In the genomic region with DNA sequence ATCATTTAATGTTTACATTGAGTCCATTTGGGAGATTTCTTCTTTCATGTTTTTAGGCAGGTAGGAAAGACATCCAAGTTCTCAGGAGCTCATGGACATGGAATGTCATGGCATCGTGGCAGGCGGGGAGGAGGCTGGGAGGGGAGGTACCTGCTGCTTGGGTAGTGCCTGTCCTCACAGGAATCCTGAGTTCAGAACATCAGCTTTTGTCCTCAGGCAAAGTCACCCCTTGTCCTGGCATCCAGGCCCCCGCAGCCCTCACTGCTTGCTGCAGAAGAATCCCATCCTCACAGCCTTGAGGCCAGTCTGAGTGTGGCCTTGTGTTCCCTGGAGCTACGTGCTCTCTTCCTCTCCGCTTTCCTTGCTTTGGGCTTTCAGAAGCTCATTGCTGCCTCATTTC, we compare ENCODE assay signal across 24 cellular contexts.
"Had no signal": no experiment of that assay in that cellular context is flagged by ENCODE, and none has a peak within 500 bp of the region (broad histone marks: within the 10 kb centered on the region; RNA-seq: fewer than 3 reads in every experiment).

No MANE protein-coding gene starts in this region.

- DNase-seq: activated CD4-positive, alpha-beta T cell treated with anti-CD3 and anti-CD28 coated beads, Interleukin-2, amount 10 ng/mL, durations not matched to agents 7 days and 5 days; activated CD4-positive, CD25-positive, alpha-beta regulatory T cell treated with anti-CD3 and anti-CD28 coated beads, Interleukin-2, amount 50 U/mL, for 72 hours; activated CD8-positive, alpha-beta memory T cell treated with anti-CD3 and anti-CD28 coated beads, Interleukin-2, amount 10 ng/mL, durations not matched to agents 7 days and 5 days; activated CD8-positive, alpha-beta T cell treated with anti-CD3 and anti-CD28 coated beads for 36 hours; activated effector memory CD4-positive, alpha-beta T cell treated with anti-CD3 and anti-CD28 coated beads, Interleukin-2, amount 50 U/mL, for 16 hours; activated naive CD4-positive, alpha-beta T cell treated with anti-CD3 and anti-CD28 coated beads, Interleukin-2, amount 50 U/mL, for 16 hours; activated T-cell treated with anti-CD3 and anti-CD28 coated beads for 4 hours; dermis blood vessel endothelial cell; effector CD8-positive, alpha-beta T cell; foreskin melanocyte; mucosa of descending colon; naive B cell; retina; spleen; stimulated activated CD4-positive, alpha-beta T cell treated with anti-CD3 and anti-CD28 coated beads, Interleukin-4, amount 100 ng/mL, for 1 hour; stimulated activated naive CD4-positive, alpha-beta T cell; WERI-Rb-1 had no signal

- H3K4me1 Mint-ChIP-seq: activated CD4-positive, alpha-beta T cell treated with anti-CD3 and anti-CD28 coated beads, Interleukin-2, amount 10 ng/mL, durations not matched to agents 7 days and 5 days; activated CD8-positive, alpha-beta memory T cell treated with anti-CD3 and anti-CD28 coated beads, Interleukin-2, amount 10 ng/mL, durations not matched to agents 7 days and 5 days; memory B cell; naive B cell had no signal

- H3K27ac Mint-ChIP-seq: activated CD4-positive, alpha-beta T cell treated with anti-CD3 and anti-CD28 coated beads, Interleukin-2, amount 10 ng/mL, durations not matched to agents 7 days and 5 days; activated CD8-positive, alpha-beta memory T cell treated with anti-CD3 and anti-CD28 coated beads, Interleukin-2, amount 10 ng/mL, durations not matched to agents 7 days and 5 days; activated CD8-positive, alpha-beta T cell treated with anti-CD3 and anti-CD28 coated beads for 36 hours; memory B cell; progenitor cell of endocrine pancreas; T-helper 2 cell treated with Interferon-gamma antibody and Interleukin-4, amounts not matched to agents 5 μg/mL and 100 μg/mL, for 36 hours; type B pancreatic cell had no signal

- H3K27me3 ChIP-seq: vagina had no signal

- H3K4me1 ChIP-seq: spleen, vagina had no signal

- H3K4me3 ChIP-seq: mucosa of descending colon, spleen, thoracic aorta, vagina had no signal

- H3K36me3 Mint-ChIP-seq: activated CD8-positive, alpha-beta memory T cell treated with anti-CD3 and anti-CD28 coated beads, Interleukin-2, amount 10 ng/mL, durations not matched to agents 7 days and 5 days; brain; memory B cell; naive B cell; type B pancreatic cell had no signal

- H3K36me3 ChIP-seq: spleen, thoracic aorta, vagina, WERI-Rb-1 had no signal

- H3K4me3 Mint-ChIP-seq: activated CD4-positive, alpha-beta T cell treated with anti-CD3 and anti-CD28 coated beads, Interleukin-2, amount 10 ng/mL, durations not matched to agents 7 days and 5 days; activated CD8-positive, alpha-beta memory T cell treated with anti-CD3 and anti-CD28 coated beads, Interleukin-2, amount 10 ng/mL, durations not matched to agents 7 days and 5 days; activated CD8-positive, alpha-beta T cell treated with anti-CD3 and anti-CD28 coated beads for 36 hours; brain; memory B cell; naive B cell; T-helper 2 cell treated with Interferon-gamma antibody and Interleukin-4, amounts not matched to agents 5 μg/mL and 100 μg/mL, for 36 hours; type B pancreatic cell had no signal

- H3K27ac ChIP-seq: spleen, thoracic aorta, vagina, WERI-Rb-1 had no signal

- H3K9me3 ChIP-seq: mucosa of descending colon, spleen, thoracic aorta, vagina had no signal

- H3K9me3 Mint-ChIP-seq: activated CD4-positive, alpha-beta T cell treated with anti-CD3 and anti-CD28 coated beads, Interleukin-2, amount 10 ng/mL, durations not matched to agents 7 days and 5 days; activated CD8-positive, alpha-beta T cell treated with anti-CD3 and anti-CD28 coated beads for 36 hours; brain; memory B cell; naive B cell; T-helper 2 cell treated with Interferon-gamma antibody and Interleukin-4, amounts not matched to agents 5 μg/mL and 100 μg/mL, for 36 hours; type B pancreatic cell had no signal
